9 cellular contexts compared by ENCODE assay signal in genomic region chr10:105974803-105975456, GRCh38.
DNase-seq lines count a peak whose midpoint lies in the region; ATAC-seq and TF ChIP-seq lines count a peak whose summit lies in the region.
"Had no signal": no experiment of that assay in that cellular context is flagged by ENCODE, and none has a peak within 500 bp of the region (broad histone marks: within the 10 kb centered on the region; RNA-seq: fewer than 3 reads in every experiment).

No MANE protein-coding gene starts in this region.

- TF ChIP-seq EP300 in stomach (IDR thresholded peaks at IDR 0.05): no peak

- WGBS in stomach, 5 donors: 21 to 34% (median 24%) methylated on average over 7 of the region's 7 CpGs

- TF ChIP-seq CTCF in foreskin fibroblast (IDR thresholded peaks at IDR 0.05; ENCODE audit: low read depth, low read length): peak; percentile 76
- peak in 5 of 7 experiments; percentile 38 to 68 (median 53) for TF ChIP-seq CTCF in stomach (IDR thresholded peaks at IDR 0.05)

- H3K4me1 ChIP-seq in stomach: peaks cover 0 to 15% (median 5%) of the 10 kb centered on the region in 4 donors

- intact Hi-C loops in stomach (cut with DNase I; ENCODE audit: low total_unique reads): no loop called here

- H3K4me3 ChIP-seq in foreskin fibroblast (ENCODE audit: low read depth in 1 of 2, low read length in 2 of 2): peak overlapping the region; percentile 39 to 46
- H3K4me3 ChIP-seq in stomach: peak overlapping the region in 2 of 4 donors; percentile 19 to 29

- no peak for TF ChIP-seq POLR2A in stomach (IDR thresholded peaks at IDR 0.05)

- ATAC-seq in GM21825 (IDR thresholded peaks at IDR 0.05; ENCODE audit: unreplicated experiment) (no peak), GM18502 (IDR thresholded peaks at IDR 0.05; ENCODE audit: poor library complexity, unreplicated experiment) (no peak)

- no peaks in the 10 kb centered on the region for H3K27me3 ChIP-seq in stomach

- no peaks in the 10 kb centered on the region for H3K36me3 ChIP-seq in stomach

- H3K27ac ChIP-seq in stomach: no peak overlapping the region

- DNase-seq in NCI-H82 (lab: John Stamatoyannopoulos, UW) (peak; percentile 13), NCI-H82 treated with DMSO at 0.1 percent for 48 hours (lab: John Stamatoyannopoulos, UW; ENCODE audit: unreplicated experiment) (no peak), NOMO-1 treated with DMSO at 0.1 percent for 48 hours (lab: John Stamatoyannopoulos, UW; ENCODE audit: unreplicated experiment) (peak; percentile 68), foreskin fibroblast (peak in 1 of 2 donors; percentile 68), stomach (peak; percentile 32), NCI-H1092 (lab: John Stamatoyannopoulos, UW) (no peak)
- DNase-seq: activated B cell treated with CpG ODN at 0.5 μM for 24 hours had no signal

- H3K9me3 ChIP-seq in stomach: no peaks in the 10 kb centered on the region

Comparison
In these comparisons a context has a peak if more than half of its experiments do, and no peak if none do; other contexts are left out.
1. DNase-seq: peak in NCI-H82 (single experiment), NOMO-1 treated with DMSO at 0.1 percent for 48 hours (single experiment) and stomach (single experiment); none in NCI-H82 treated with DMSO at 0.1 percent for 48 hours (single experiment) and NCI-H1092 (single experiment).